1 cellular context compared by ENCODE assay signal in the genomic region with DNA sequence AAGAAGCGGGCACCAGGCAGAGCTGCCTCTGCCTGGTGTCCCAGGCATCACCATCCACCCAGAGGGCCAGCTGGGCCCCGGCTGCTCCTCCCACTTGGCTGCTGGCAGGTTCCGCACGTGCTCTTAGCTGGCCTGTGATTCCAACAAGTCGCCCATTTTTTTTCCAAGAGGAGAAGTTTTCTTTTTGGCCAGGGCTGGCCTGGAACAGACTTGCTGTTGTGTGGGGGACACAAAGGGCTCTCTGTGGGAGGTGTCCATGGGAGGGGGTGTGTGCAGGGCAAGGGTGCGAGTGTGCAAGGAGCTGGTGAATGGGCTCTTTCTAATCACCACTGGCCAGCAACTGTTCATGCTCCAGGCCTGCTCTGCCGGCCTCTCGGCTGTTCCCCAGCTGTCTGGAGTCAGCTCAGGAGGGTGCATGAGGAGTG.
TF ChIP-seq lines count a peak whose summit lies in the region.

No MANE protein-coding gene starts in this region.

TF ChIP-seq in HepG2, 621 proteins besides CTCF, POLR2A, EP300 and RAD21 (continued from another document):
- no peak for TF ChIP-seq TCF7L2 (IDR thresholded peaks at IDR 0.05; ENCODE audit: low read depth, low read length)
- TF ChIP-seq HNRNPL (IDR thresholded peaks at IDR 0.05; ENCODE audit: low read depth, low read length) = peak; percentile 85; the same call in 1 of the 2 replicates
- TF ChIP-seq RBFOX2 (IDR thresholded peaks at IDR 0.05; ENCODE audit: low read depth, low read length) = peak; percentile 53
- TF ChIP-seq, protein P1, sequence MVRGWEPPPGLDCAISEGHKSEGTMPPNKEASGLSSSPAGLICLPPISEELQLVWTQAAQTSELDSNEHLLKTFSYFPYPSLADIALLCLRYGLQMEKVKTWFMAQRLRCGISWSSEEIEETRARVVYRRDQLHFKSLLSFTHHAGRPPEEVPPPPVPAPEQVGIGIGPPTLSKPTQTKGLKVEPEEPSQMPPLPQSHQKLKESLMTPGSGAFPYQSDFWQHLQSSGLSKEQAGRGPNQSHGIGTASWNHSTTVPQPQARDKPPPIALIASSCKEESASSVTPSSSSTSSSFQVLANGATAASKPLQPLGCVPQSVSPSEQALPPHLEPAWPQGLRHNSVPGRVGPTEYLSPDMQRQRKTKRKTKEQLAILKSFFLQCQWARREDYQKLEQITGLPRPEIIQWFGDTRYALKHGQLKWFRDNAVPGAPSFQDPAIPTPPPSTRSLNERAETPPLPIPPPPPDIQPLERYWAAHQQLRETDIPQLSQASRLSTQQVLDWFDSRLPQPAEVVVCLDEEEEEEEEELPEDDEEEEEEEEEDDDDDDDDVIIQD (CRISPR knock-in tag; IDR thresholded peaks at IDR 0.05; ENCODE audit: low read depth) = no peak
- TF ChIP-seq, protein P2, sequence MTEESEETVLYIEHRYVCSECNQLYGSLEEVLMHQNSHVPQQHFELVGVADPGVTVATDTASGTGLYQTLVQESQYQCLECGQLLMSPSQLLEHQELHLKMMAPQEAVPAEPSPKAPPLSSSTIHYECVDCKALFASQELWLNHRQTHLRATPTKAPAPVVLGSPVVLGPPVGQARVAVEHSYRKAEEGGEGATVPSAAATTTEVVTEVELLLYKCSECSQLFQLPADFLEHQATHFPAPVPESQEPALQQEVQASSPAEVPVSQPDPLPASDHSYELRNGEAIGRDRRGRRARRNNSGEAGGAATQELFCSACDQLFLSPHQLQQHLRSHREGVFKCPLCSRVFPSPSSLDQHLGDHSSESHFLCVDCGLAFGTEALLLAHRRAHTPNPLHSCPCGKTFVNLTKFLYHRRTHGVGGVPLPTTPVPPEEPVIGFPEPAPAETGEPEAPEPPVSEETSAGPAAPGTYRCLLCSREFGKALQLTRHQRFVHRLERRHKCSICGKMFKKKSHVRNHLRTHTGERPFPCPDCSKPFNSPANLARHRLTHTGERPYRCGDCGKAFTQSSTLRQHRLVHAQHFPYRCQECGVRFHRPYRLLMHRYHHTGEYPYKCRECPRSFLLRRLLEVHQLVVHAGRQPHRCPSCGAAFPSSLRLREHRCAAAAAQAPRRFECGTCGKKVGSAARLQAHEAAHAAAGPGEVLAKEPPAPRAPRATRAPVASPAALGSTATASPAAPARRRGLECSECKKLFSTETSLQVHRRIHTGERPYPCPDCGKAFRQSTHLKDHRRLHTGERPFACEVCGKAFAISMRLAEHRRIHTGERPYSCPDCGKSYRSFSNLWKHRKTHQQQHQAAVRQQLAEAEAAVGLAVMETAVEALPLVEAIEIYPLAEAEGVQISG (CRISPR knock-in tag; IDR thresholded peaks at IDR 0.05) = no peak
TF ChIP-seq in HepG2: peak in this region for 11.
